ENCODE assay signal across 1 cellular context in genomic region chr22:32354360-32355351, GRCh38.
TF ChIP-seq lines count a peak whose summit lies in the region.

No MANE protein-coding gene starts in this region.

TF ChIP-seq in K562, 482 proteins besides CTCF, POLR2A, EP300 and RAD21:
- TF ChIP-seq, protein P1, sequence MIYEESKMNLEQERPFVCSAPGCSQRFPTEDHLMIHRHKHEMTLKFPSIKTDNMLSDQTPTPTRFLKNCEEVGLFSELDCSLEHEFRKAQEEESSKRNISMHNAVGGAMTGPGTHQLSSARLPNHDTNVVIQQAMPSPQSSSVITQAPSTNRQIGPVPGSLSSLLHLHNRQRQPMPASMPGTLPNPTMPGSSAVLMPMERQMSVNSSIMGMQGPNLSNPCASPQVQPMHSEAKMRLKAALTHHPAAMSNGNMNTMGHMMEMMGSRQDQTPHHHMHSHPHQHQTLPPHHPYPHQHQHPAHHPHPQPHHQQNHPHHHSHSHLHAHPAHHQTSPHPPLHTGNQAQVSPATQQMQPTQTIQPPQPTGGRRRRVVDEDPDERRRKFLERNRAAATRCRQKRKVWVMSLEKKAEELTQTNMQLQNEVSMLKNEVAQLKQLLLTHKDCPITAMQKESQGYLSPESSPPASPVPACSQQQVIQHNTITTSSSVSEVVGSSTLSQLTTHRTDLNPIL (CRISPR knock-in tag; IDR thresholded peaks at IDR 0.05), result no peak
- TF ChIP-seq ETV1 (tag; conservative IDR thresholded peaks at IDR 0.05; ENCODE audit: low read depth), result no peak
- no peak for TF ChIP-seq HLTF (IDR thresholded peaks at IDR 0.05)
- no peak for TF ChIP-seq BCLAF1 (IDR thresholded peaks at IDR 0.05; ENCODE audit: borderline replicate concordance in 1 of 2, control insufficient read depth in 1 of 2, low read depth in 2 of 2, low read length in 1 of 2)
- TF ChIP-seq, protein P2, sequence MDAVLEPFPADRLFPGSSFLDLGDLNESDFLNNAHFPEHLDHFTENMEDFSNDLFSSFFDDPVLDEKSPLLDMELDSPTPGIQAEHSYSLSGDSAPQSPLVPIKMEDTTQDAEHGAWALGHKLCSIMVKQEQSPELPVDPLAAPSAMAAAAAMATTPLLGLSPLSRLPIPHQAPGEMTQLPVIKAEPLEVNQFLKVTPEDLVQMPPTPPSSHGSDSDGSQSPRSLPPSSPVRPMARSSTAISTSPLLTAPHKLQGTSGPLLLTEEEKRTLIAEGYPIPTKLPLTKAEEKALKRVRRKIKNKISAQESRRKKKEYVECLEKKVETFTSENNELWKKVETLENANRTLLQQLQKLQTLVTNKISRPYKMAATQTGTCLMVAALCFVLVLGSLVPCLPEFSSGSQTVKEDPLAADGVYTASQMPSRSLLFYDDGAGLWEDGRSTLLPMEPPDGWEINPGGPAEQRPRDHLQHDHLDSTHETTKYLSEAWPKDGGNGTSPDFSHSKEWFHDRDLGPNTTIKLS (IDR thresholded peaks at IDR 0.05; ENCODE audit: borderline replicate concordance, low read depth), result no peak
- TF ChIP-seq ZNF76 (CRISPR knock-in tag; IDR thresholded peaks at IDR 0.05; ENCODE audit: borderline replicate concordance), result no peak
- no peak for TF ChIP-seq ELF1 (tag; IDR thresholded peaks at IDR 0.05)
- TF ChIP-seq ZNF280B (CRISPR knock-in tag; IDR thresholded peaks at IDR 0.05), result no peak
- peak; percentile 27 for TF ChIP-seq NFYB (IDR thresholded peaks at IDR 0.05; ENCODE audit: extremely low read depth, insufficient read length)
- TF ChIP-seq ASH1L (IDR thresholded peaks at IDR 0.05; ENCODE audit: borderline replicate concordance, low read depth, partially characterized antibody), result peak; percentile 40
- TF ChIP-seq ZNF12 (CRISPR knock-in tag; IDR thresholded peaks at IDR 0.05), result no peak
- TF ChIP-seq SOX6 (IDR thresholded peaks at IDR 0.05), result no peak
- TF ChIP-seq FOS (IDR thresholded peaks at IDR 0.05; ENCODE audit: extremely low read depth, insufficient read length), result peak; percentile 46
- TF ChIP-seq SPI1 (IDR thresholded peaks at IDR 0.05; ENCODE audit: borderline replicate concordance, low read depth, low read length), result 0 out of 2 replicates have a peak, but pooled peaks have one; percentile 10
